ENCODE assay signal across 23 cellular contexts in genomic region chr11:11395126-11395525, GRCh38. TPM values are rescaled to one million over a fixed set of nuclear protein-coding genes. Genes with fewer than 3 reads are reported as not detected.
"Had no signal": no experiment of that assay in that cellular context is flagged by ENCODE, and none has a peak within 500 bp of the region (broad histone marks: within the 10 kb centered on the region; RNA-seq: fewer than 3 reads in every experiment).

No MANE protein-coding gene starts in this region.

- H3K27ac ChIP-seq: left ventricle myocardium inferior, ovary, spleen, suprapubic skin, tibial nerve had no signal

- H3K27me3 ChIP-seq: ovary, suprapubic skin, tibial nerve, vagina had no signal

- H3K4me3 ChIP-seq: left ventricle myocardium inferior, lung, mucosa of descending colon, ovary, skin epidermis, spleen, suprapubic skin, tibial nerve, vagina had no signal

- FAIRE-seq: islet of Langerhans, kidney had no signal

- DNase-seq: hypothalamus; immature natural killer cell; kidney; left ventricle myocardium inferior; mesendoderm; midbrain; mucosa of descending colon; naive thymus-derived CD4-positive, alpha-beta T cell; ovary; retina; right cardiac atrium; stimulated activated CD4-positive, alpha-beta T cell treated with anti-CD3 and anti-CD28 coated beads, Interleukin-4, amount 100 ng/mL, for 24 hours; stimulated activated naive CD4-positive, alpha-beta T cell had no signal

- ATAC-seq: mucosa of descending colon; naive thymus-derived CD4-positive, alpha-beta T cell; natural killer cell treated with Interleukin-12 subunit alpha and Interleukin-12 subunit beta and Interleukin-15 and Interleukin-18, amount 100 ng/mL, for 72 hours; sciatic nerve; stimulated activated effector memory CD8-positive, alpha-beta T cell treated with anti-CD3 and anti-CD28 coated beads, Interleukin-12 subunit alpha, Interleukin-12 subunit beta, amount 100 ng/mL, for 72 hours had no signal

- H3K36me3 ChIP-seq: left ventricle myocardium inferior, ovary, spleen, suprapubic skin, tibial nerve, vagina had no signal

- H3K9me3 ChIP-seq: left ventricle myocardium inferior, mucosa of descending colon, ovary, spleen, suprapubic skin, tibial nerve, vagina had no signal

RNA-seq across cellular contexts. Expression of gene CSNK2A3, which starts 42.1 kb away (rescaled TPM):
- total RNA-seq: natural killer cell treated with Interleukin-12 subunit alpha and Interleukin-12 subunit beta and Interleukin-15 and Interleukin-18, amount 100 ng/mL, for 72 hours had no signal
